ENCODE assay signal across 12 cellular contexts in genomic region chr1:91792393-91793032, GRCh38.
DNase-seq lines count a peak whose midpoint lies in the region; ATAC-seq, FAIRE-seq and TF ChIP-seq lines count a peak whose summit lies in the region.
"Had no signal": no experiment of that assay in that cellular context is flagged by ENCODE, and none has a peak within 500 bp of the region (broad histone marks: within the 10 kb centered on the region; RNA-seq: fewer than 3 reads in every experiment).

No MANE protein-coding gene starts in this region.

- H3K9ac ChIP-seq in stomach smooth muscle (ENCODE audit: low read length in 2 of 2) = peak overlapping the region in 1 of 2 donors; percentile 5

- POLR2A ChIA-PET in HEK293T (lab: Yijun Ruan, JAX) = interaction anchor here (2.1 kb wide), 1 partner anchor 292 kb away, joined by 5 read pairs; the partner anchor contains the start of gene CDC7

- H3K4me1 ChIP-seq in SJCRH30 (peaks cover 36% of the 10 kb centered on the region), stomach smooth muscle (ENCODE audit: control insufficient read depth, insufficient read depth, low read length) (peaks cover 55% of the 10 kb centered on the region)

- H3K4me3 ChIP-seq in SJCRH30 (no peak overlapping the region), stomach smooth muscle (ENCODE audit: low read length in 2 of 2) (peak overlapping the region; percentile 9 to 35)

- peak overlapping the region; percentile 63; the same call in 1 of the 2 replicates for H3K27ac ChIP-seq in SJCRH30
- H3K27ac ChIP-seq in stomach smooth muscle (ENCODE audit: low read length) = peak overlapping the region; percentile 58

- ATAC-seq in HG03135 (IDR thresholded peaks at IDR 0.05; ENCODE audit: unreplicated experiment) = no peak

- FAIRE-seq in urothelium cell line (lab: Jason Lieb, UNC) = no peak

- no peaks in the 10 kb centered on the region for H3K36me3 ChIP-seq in SJCRH30
- H3K36me3 ChIP-seq in stomach smooth muscle (ENCODE audit: control insufficient read depth in 2 of 2, insufficient read depth in 2 of 2, low read length in 2 of 2) = no peaks in the 10 kb centered on the region

- H3K27me3 ChIP-seq in SJCRH30 (no peaks in the 10 kb centered on the region), stomach smooth muscle (ENCODE audit: control insufficient read depth in 1 of 2, insufficient read depth in 2 of 2, low read length in 2 of 2) (no peaks in the 10 kb centered on the region)

- H3K9me3 ChIP-seq in SJCRH30 (replicated peaks) (0 out of 2 replicates have a peak, but pooled peaks cover 3% of the 10 kb centered on the region), stomach smooth muscle (ENCODE audit: control insufficient read depth in 2 of 2, low read length in 2 of 2) (no peaks in the 10 kb centered on the region)

- DNase-seq in HEK293T (ENCODE audit: extremely low spot score) (peak; percentile 49), SJCRH30 (peak; percentile 22 to 52), islet precursor cell (peak; percentile 69), urothelium cell line (ENCODE audit: low spot score) (no peak), ecto neural progenitor cell (ENCODE audit: low spot score) (no peak), cerebellar nuclear complex (lab: John Stamatoyannopoulos, UW) (no peak)
- DNase-seq: activated CD4-positive, alpha-beta T cell treated with anti-CD3 and anti-CD28 coated beads, Interleukin-2, amount 50 U/mL, for 48 hours; activated naive CD8-positive, alpha-beta T cell treated with anti-CD3 and anti-CD28 coated beads, Interleukin-2, amount 10 ng/mL, durations not matched to agents 7 days and 5 days; DMS79; naive B cell had no signal

- CTCF ChIA-PET in HEK293T (lab: Yijun Ruan, JAX) = interaction anchor here (0.6 to 1.3 kb wide), 5 partner anchors 14 to 274 kb away, joined by 3 to 5 read pairs (median 3); no protein-coding TSS in a partner anchor

TF ChIP-seq in HEK293T, 16 proteins besides CTCF, POLR2A, EP300 and RAD21:
- TF ChIP-seq FOXK2 (IDR thresholded peaks at IDR 0.05) = no peak
- no peak for TF ChIP-seq NFRKB (IDR thresholded peaks at IDR 0.05)
- no peak for TF ChIP-seq FOXM1 (IDR thresholded peaks at IDR 0.05; ENCODE audit: borderline replicate concordance)
- no peak for TF ChIP-seq LEF1 (IDR thresholded peaks at IDR 0.05; ENCODE audit: borderline replicate concordance)
- TF ChIP-seq SUZ12 (IDR thresholded peaks at IDR 0.05) = no peak
- no peak for TF ChIP-seq FOXA1 (IDR thresholded peaks at IDR 0.05)
- no peak for TF ChIP-seq ARNT (IDR thresholded peaks at IDR 0.05)
- TF ChIP-seq ELF4 (IDR thresholded peaks at IDR 0.05) = no peak
- no peak for TF ChIP-seq TARDBP (IDR thresholded peaks at IDR 0.05)

Comparison
In these comparisons a context has a peak if more than half of its experiments do, and no peak if none do; other contexts are left out.
1. DNase-seq: peak in HEK293T (single experiment), SJCRH30 (2 of 2) and islet precursor cell (single experiment); none in urothelium cell line (single experiment), ecto neural progenitor cell (single experiment) and cerebellar nuclear complex (0 of 2).